Comparison of ENCODE assay signal across 1 cellular context in the genomic region with DNA sequence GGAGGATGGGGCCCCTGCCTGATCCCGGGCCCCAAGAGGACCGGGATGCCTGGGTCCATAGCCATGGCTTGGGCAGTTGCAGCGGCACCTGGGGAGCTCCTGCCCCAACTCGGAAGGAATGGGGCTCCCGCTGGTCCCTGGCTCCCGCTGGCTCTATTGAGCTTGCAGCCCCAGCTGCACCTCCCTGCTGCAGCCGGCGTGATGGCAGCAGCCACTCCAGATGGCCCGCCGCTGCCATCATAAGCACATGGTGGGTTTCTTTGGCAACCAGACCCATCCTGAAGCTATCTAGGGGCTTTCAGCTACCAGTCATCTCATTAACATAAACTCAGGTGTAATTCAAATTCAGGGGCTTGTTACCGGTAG.
TF ChIP-seq lines count a peak whose summit lies in the region.

No MANE protein-coding gene starts in this region.

TF ChIP-seq in HepG2, 621 proteins besides CTCF, POLR2A, EP300 and RAD21 (continued from another document):
- TF ChIP-seq, protein P1, sequence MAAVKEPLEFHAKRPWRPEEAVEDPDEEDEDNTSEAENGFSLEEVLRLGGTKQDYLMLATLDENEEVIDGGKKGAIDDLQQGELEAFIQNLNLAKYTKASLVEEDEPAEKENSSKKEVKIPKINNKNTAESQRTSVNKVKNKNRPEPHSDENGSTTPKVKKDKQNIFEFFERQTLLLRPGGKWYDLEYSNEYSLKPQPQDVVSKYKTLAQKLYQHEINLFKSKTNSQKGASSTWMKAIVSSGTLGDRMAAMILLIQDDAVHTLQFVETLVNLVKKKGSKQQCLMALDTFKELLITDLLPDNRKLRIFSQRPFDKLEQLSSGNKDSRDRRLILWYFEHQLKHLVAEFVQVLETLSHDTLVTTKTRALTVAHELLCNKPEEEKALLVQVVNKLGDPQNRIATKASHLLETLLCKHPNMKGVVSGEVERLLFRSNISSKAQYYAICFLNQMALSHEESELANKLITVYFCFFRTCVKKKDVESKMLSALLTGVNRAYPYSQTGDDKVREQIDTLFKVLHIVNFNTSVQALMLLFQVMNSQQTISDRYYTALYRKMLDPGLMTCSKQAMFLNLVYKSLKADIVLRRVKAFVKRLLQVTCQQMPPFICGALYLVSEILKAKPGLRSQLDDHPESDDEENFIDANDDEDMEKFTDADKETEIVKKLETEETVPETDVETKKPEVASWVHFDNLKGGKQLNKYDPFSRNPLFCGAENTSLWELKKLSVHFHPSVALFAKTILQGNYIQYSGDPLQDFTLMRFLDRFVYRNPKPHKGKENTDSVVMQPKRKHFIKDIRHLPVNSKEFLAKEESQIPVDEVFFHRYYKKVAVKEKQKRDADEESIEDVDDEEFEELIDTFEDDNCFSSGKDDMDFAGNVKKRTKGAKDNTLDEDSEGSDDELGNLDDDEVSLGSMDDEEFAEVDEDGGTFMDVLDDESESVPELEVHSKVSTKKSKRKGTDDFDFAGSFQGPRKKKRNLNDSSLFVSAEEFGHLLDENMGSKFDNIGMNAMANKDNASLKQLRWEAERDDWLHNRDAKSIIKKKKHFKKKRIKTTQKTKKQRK (IDR thresholded peaks at IDR 0.05; ENCODE audit: low read length): no peak
